11 cellular contexts compared by ENCODE assay signal in genomic region chr6:106692112-106692822, GRCh38.
DNase-seq lines count a peak whose midpoint lies in the region; ATAC-seq, FAIRE-seq and TF ChIP-seq lines count a peak whose summit lies in the region.
"Had no signal": no experiment of that assay in that cellular context is flagged by ENCODE, and none has a peak within 500 bp of the region (broad histone marks: within the 10 kb centered on the region; RNA-seq: fewer than 3 reads in every experiment).

No MANE protein-coding gene starts in this region.

- no peaks in the 10 kb centered on the region for H3K36me3 ChIP-seq in keratinocyte (ENCODE audit: control insufficient read depth in 2 of 2, extremely low read depth in 1 of 2, insufficient read depth in 2 of 2, low read length in 2 of 2)

- TF ChIP-seq CTCF in keratinocyte (optimal IDR thresholded peaks at IDR 0.05 in 1 of 3, IDR thresholded peaks at IDR 0.05 in 1 of 3, conservative IDR thresholded peaks at IDR 0.05 in 1 of 3; ENCODE audit: extremely low read depth in 1 of 3, insufficient read depth in 2 of 3, low read length in 3 of 3): no peak

- H3K4me1 ChIP-seq in keratinocyte (ENCODE audit: control insufficient read depth, extremely low read depth, insufficient read depth, low read length): peaks cover 9% of the 10 kb centered on the region

- peak; percentile 92 for FAIRE-seq in keratinocyte (lab: Jason Lieb, UNC)
- no peak for FAIRE-seq in urothelium cell line (lab: Jason Lieb, UNC)

- H4K20me1 ChIP-seq in keratinocyte (ENCODE audit: control insufficient read depth, extremely low read depth, insufficient read depth, low read length): no peaks in the 10 kb centered on the region

- H3K9me3 ChIP-seq in keratinocyte (ENCODE audit: control insufficient read depth, low read depth, low read length): no peaks in the 10 kb centered on the region

- dilution Hi-C loops in keratinocyte (cut with MboI; ENCODE audit: extremely low pct_ligation_motif_present, low sequenced_read_pairs): no loop called here

- no peaks in the 10 kb centered on the region for H3K4me1 Mint-ChIP-seq in activated naive CD4-positive, alpha-beta T cell treated with anti-CD3 and anti-CD28 coated beads, Interleukin-2, amount 10 ng/mL, durations not matched to agents 7 days and 5 days
- H3K4me1 Mint-ChIP-seq: T-cell had no signal

- H3K4me3 ChIP-seq in keratinocyte (ENCODE audit: control insufficient read depth in 2 of 3, extremely low read depth in 1 of 3, insufficient read depth in 2 of 3, low read depth in 1 of 3, low read length in 3 of 3): no peak overlapping the region

- H3K27ac ChIP-seq in keratinocyte (ENCODE audit: control insufficient read depth, insufficient read depth, low read length): peak overlapping the region; percentile 8

- no peaks in the 10 kb centered on the region for H3K9me1 ChIP-seq in keratinocyte (ENCODE audit: control insufficient read depth, extremely low read depth, insufficient read depth, low read length)

- peak overlapping the region; percentile 38 for H3K4me2 ChIP-seq in keratinocyte (ENCODE audit: control insufficient read depth, extremely low read depth, insufficient read depth, low read depth, low read length)

- no peaks in the 10 kb centered on the region for H3K9me3 Mint-ChIP-seq in activated naive CD4-positive, alpha-beta T cell treated with anti-CD3 and anti-CD28 coated beads, Interleukin-2, amount 10 ng/mL, durations not matched to agents 7 days and 5 days
- H3K9me3 Mint-ChIP-seq: T-cell had no signal

- H3K27me3 Mint-ChIP-seq in activated naive CD4-positive, alpha-beta T cell treated with anti-CD3 and anti-CD28 coated beads, Interleukin-2, amount 10 ng/mL, durations not matched to agents 7 days and 5 days: peaks cover 19% of the 10 kb centered on the region
- H3K27me3 Mint-ChIP-seq: B cell had no signal

- peak overlapping the region; percentile 76 for H2AFZ ChIP-seq in keratinocyte (ENCODE audit: control insufficient read depth, low read length)

- CTCF ChIA-PET in activated naive CD4-positive, alpha-beta T cell treated with anti-CD3 and anti-CD28 coated beads, Interleukin-2, amount 10 ng/mL, durations not matched to agents 7 days and 5 days (lab: Charles Lee): no interaction called here

- no peaks in the 10 kb centered on the region for H3K79me2 ChIP-seq in keratinocyte (ENCODE audit: control insufficient read depth, insufficient read depth, low read length)

- ATAC-seq in HG02852 (IDR thresholded peaks at IDR 0.05; ENCODE audit: unreplicated experiment): no peak
- no peak for ATAC-seq in GM18517 (IDR thresholded peaks at IDR 0.05; ENCODE audit: unreplicated experiment)
- ATAC-seq: T-cell had no signal

- no peaks in the 10 kb centered on the region for H3K36me3 Mint-ChIP-seq in activated naive CD4-positive, alpha-beta T cell treated with anti-CD3 and anti-CD28 coated beads, Interleukin-2, amount 10 ng/mL, durations not matched to agents 7 days and 5 days
- H3K36me3 Mint-ChIP-seq: T-cell had no signal

- H3K27ac Mint-ChIP-seq in activated naive CD4-positive, alpha-beta T cell treated with anti-CD3 and anti-CD28 coated beads, Interleukin-2, amount 10 ng/mL, durations not matched to agents 7 days and 5 days: no peak overlapping the region
- H3K27ac Mint-ChIP-seq: B cell, T-cell had no signal

- peak overlapping the region; percentile 4 for H3K9ac ChIP-seq in keratinocyte (ENCODE audit: control insufficient read depth, extremely low read depth, insufficient read depth, low read length)

- H3K4me3 Mint-ChIP-seq in activated naive CD4-positive, alpha-beta T cell treated with anti-CD3 and anti-CD28 coated beads, Interleukin-2, amount 10 ng/mL, durations not matched to agents 7 days and 5 days: no peak overlapping the region
- H3K4me3 Mint-ChIP-seq: B cell, T-cell had no signal

- peak; percentile 21 for DNase-seq in NCI-H82 (lab: John Stamatoyannopoulos, UW)
- DNase-seq in NCI-H82 treated with DMSO at 0.1 percent for 48 hours (lab: John Stamatoyannopoulos, UW; ENCODE audit: unreplicated experiment): no peak
- peak; percentile 94 for DNase-seq in astrocyte of the hippocampus (ENCODE audit: low read depth, low spot score)
- DNase-seq in keratinocyte (ENCODE audit: low read depth, low spot score): no peak
- peak; percentile 43 for DNase-seq in urothelium cell line (ENCODE audit: low spot score)
- no peak for DNase-seq in activated naive CD4-positive, alpha-beta T cell treated with anti-CD3 and anti-CD28 coated beads, Interleukin-2, amount 10 ng/mL, durations not matched to agents 7 days and 5 days
- DNase-seq: cerebellar nuclear complex, T-cell had no signal

- H3K27me3 ChIP-seq in keratinocyte (ENCODE audit: control insufficient read depth, extremely low read depth, insufficient read depth, low read length): no peaks in the 10 kb centered on the region

Comparison
In these comparisons a context has a peak if more than half of its experiments do, and no peak if none do; other contexts are left out.
1. DNase-seq: peak in NCI-H82 (single experiment), astrocyte of the hippocampus (single experiment) and urothelium cell line (single experiment); none in NCI-H82 treated with DMSO at 0.1 percent for 48 hours (single experiment), keratinocyte (single experiment) and activated naive CD4-positive, alpha-beta T cell treated with anti-CD3 and anti-CD28 coated beads, Interleukin-2, amount 10 ng/mL, durations not matched to agents 7 days and 5 days (single experiment).